Comparison of ENCODE assay signal across 18 cellular contexts in the genomic region with DNA sequence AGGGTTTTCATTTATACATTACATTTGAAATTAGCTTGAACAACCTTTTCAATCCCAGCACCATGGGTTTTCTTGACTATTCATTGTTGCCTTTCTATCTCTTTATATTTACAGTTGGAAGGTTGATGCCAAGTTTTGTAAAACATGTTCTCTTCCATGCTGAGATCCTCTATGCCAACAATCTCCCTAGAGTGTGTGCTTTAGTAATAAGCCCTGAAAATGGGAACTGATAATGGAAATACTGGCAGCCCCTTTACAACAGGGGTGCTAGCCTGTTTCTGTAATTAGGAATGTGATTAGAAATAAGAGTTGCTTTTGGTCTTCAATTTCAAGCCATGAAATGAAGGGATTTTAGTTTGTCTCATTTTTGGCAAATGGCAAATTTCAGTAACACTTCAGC.
"Had no signal": no experiment of that assay in that cellular context is flagged by ENCODE, and none has a peak within 500 bp of the region (broad histone marks: within the 10 kb centered on the region; RNA-seq: fewer than 3 reads in every experiment).

No MANE protein-coding gene starts in this region.

- H3K36me3 ChIP-seq: adrenal gland, left lung, tibial artery, WERI-Rb-1 had no signal

- H3K27ac ChIP-seq: adrenal gland, dorsolateral prefrontal cortex, left lung, tibial artery, WERI-Rb-1 had no signal

- H3K4me1 ChIP-seq: adrenal gland, left lung had no signal

- ATAC-seq: activated CD4-positive, alpha-beta T cell treated with anti-CD3 and anti-CD28 coated beads for 36 hours; activated CD8-positive, alpha-beta T cell treated with anti-CD3 and anti-CD28 coated beads for 36 hours; activated T-cell treated with anti-CD3 and anti-CD28 coated beads, Interleukin-2, amount 50 U/mL, for 4 hours; left lung; stimulated activated naive B cell treated with anti-CD40 and anti-IgM and Interleukin-4, amounts not matched to agents 10 μg/mL and 1 μg/mL and 100 μg/mL, for 72 hours had no signal

- DNase-seq: activated CD4-positive, alpha-beta T cell treated with anti-CD3 and anti-CD28 coated beads for 36 hours; activated CD8-positive, alpha-beta T cell treated with anti-CD3 and anti-CD28 coated beads for 36 hours; activated effector memory CD4-positive, alpha-beta T cell treated with anti-CD3 and anti-CD28 coated beads, Interleukin-2, amount 50 U/mL, for 16 hours; activated T-cell treated with anti-CD3 and anti-CD28 coated beads, Interleukin-2, amount 50 U/mL, for 4 hours; adrenal gland; dorsolateral prefrontal cortex; erythroblast; hypothalamus; kidney; left lung; mesenchymal stem cell; occipital lobe; stimulated activated CD4-positive, alpha-beta T cell treated with anti-CD3 and anti-CD28 coated beads, Interleukin-15, amount 100 ng/mL, for 24 hours; stimulated activated CD4-positive, alpha-beta T cell treated with anti-CD3 and anti-CD28 coated beads, Interleukin-4, amount 100 ng/mL, for 1 hour; stimulated activated naive B cell treated with anti-CD40 and anti-IgM and Interleukin-4, amounts not matched to agents 10 μg/mL and 1 μg/mL and 100 μg/mL, for 72 hours; tibial artery; WERI-Rb-1 had no signal

- FAIRE-seq: kidney, urothelium cell line had no signal

- H3K4me3 ChIP-seq: adrenal gland, dorsolateral prefrontal cortex, left lung, tibial artery had no signal

- H3K27me3 ChIP-seq: adrenal gland, dorsolateral prefrontal cortex, left lung, tibial artery had no signal

- H3K9me3 ChIP-seq: adrenal gland, left lung, tibial artery had no signal
